17 cellular contexts compared by ENCODE assay signal in genomic region chr3:98776114-98776513, GRCh38. TPM values are rescaled to one million over a fixed set of nuclear protein-coding genes. Genes with fewer than 3 reads are reported as not detected.
"Had no signal": no experiment of that assay in that cellular context is flagged by ENCODE, and none has a peak within 500 bp of the region (broad histone marks: within the 10 kb centered on the region; RNA-seq: fewer than 3 reads in every experiment).

No MANE protein-coding gene starts in this region.

- ATAC-seq: activated T-cell treated with anti-CD3 and anti-CD28 coated beads, Interleukin-2, amount 50 U/mL, for 72 hours; foreskin keratinocyte had no signal

- H3K9me3 Mint-ChIP-seq: activated naive CD4-positive, alpha-beta T cell treated with anti-CD3 and anti-CD28 coated beads, Interleukin-2, amount 50 U/mL, for 24 hours; activated T-cell treated with anti-CD3 and anti-CD28 coated beads, Interleukin-2, amount 50 U/mL, for 72 hours; endodermal cell; mesothelial cell of epicardium; nephron progenitor cell; stimulated activated naive CD8-positive, alpha-beta T cell treated with anti-CD3 and anti-CD28 coated beads, Interleukin-15, Interleukin-2, amounts not matched to agents 100 ng/mL and 50 ng/mL, for 24 hours had no signal

- H3K27ac Mint-ChIP-seq: activated naive CD4-positive, alpha-beta T cell treated with anti-CD3 and anti-CD28 coated beads, Interleukin-2, amount 50 U/mL, for 24 hours; activated T-cell treated with anti-CD3 and anti-CD28 coated beads, Interleukin-2, amount 50 U/mL, for 72 hours; endodermal cell; mesothelial cell of epicardium; nephron progenitor cell; stimulated activated naive CD8-positive, alpha-beta T cell treated with anti-CD3 and anti-CD28 coated beads, Interleukin-15, Interleukin-2, amounts not matched to agents 100 ng/mL and 50 ng/mL, for 24 hours had no signal

- H3K36me3 ChIP-seq: suprapubic skin had no signal

- H3K27me3 ChIP-seq: foreskin keratinocyte, suprapubic skin had no signal

- H3K4me1 Mint-ChIP-seq: activated naive CD4-positive, alpha-beta T cell treated with anti-CD3 and anti-CD28 coated beads, Interleukin-2, amount 50 U/mL, for 24 hours; endodermal cell; nephron progenitor cell had no signal

- H3K4me3 ChIP-seq: suprapubic skin had no signal

- DNase-seq: activated CD4-positive, alpha-beta T cell treated with anti-CD3 and anti-CD28 coated beads, Interleukin-2, amount 50 U/mL, for 4 hours; activated gamma-delta T cell; activated T-cell treated with anti-CD3 and anti-CD28 coated beads, Interleukin-2, amount 50 U/mL, for 72 hours; caudate nucleus; endodermal cell; foreskin keratinocyte; hippocampal formation; nephron progenitor cell; nucleus accumbens; stimulated activated CD4-positive, alpha-beta T cell treated with anti-CD3 and anti-CD28 coated beads, Interleukin-2, amount 100 ng/mL, for 48 hours had no signal

- H3K9me3 ChIP-seq: suprapubic skin had no signal

- H3K27ac ChIP-seq: epithelial cell of prostate, foreskin keratinocyte, suprapubic skin had no signal

- H3K4me3 Mint-ChIP-seq: activated naive CD4-positive, alpha-beta T cell treated with anti-CD3 and anti-CD28 coated beads, Interleukin-2, amount 50 U/mL, for 24 hours; activated T-cell treated with anti-CD3 and anti-CD28 coated beads, Interleukin-2, amount 50 U/mL, for 72 hours; endodermal cell; mesothelial cell of epicardium; nephron progenitor cell; stimulated activated naive CD8-positive, alpha-beta T cell treated with anti-CD3 and anti-CD28 coated beads, Interleukin-15, Interleukin-2, amounts not matched to agents 100 ng/mL and 50 ng/mL, for 24 hours had no signal

- H3K36me3 Mint-ChIP-seq: activated naive CD4-positive, alpha-beta T cell treated with anti-CD3 and anti-CD28 coated beads, Interleukin-2, amount 50 U/mL, for 24 hours had no signal

RNA-seq across cellular contexts. Expression of gene ST3GAL6, which starts 13.0 kb away (rescaled TPM):
- total RNA-seq: activated CD8-positive, alpha-beta memory T cell treated with anti-CD3 and anti-CD28 coated beads for 36 hours; T-helper 2 cell treated with Interferon-gamma antibody and Interleukin-4, amounts not matched to agents 100 ng/mL and 5 ng/mL, for 36 hours had no signal
